Comparison of ENCODE assay signal across 8 cellular contexts in genomic region chr2:240913810-240914644, GRCh38. TPM values are rescaled to one million over a fixed set of nuclear protein-coding genes. Genes with fewer than 3 reads are reported as not detected.
A peak's percentile ranks its signal among the peaks of the same experiment; 100 is the strongest.
DNase-seq lines count a peak whose midpoint lies in the region; ATAC-seq and TF ChIP-seq lines count a peak whose summit lies in the region.

No MANE protein-coding gene starts in this region.

- no peaks in the 10 kb centered on the region for H4K20me1 ChIP-seq in OCI-LY1 (ENCODE audit: insufficient read depth, low read length)

- H3K27me3 ChIP-seq in OCI-LY1 (ENCODE audit: insufficient read depth, low read length) (no peaks in the 10 kb centered on the region), upper lobe of left lung (peaks cover 0 to 5% (median 0%) of the 10 kb centered on the region in 4 donors)

- ATAC-seq in upper lobe of left lung (ENCODE audit: low FRiP score in 2 of 2) (peak; percentile 71), HG02642 (IDR thresholded peaks at IDR 0.05; ENCODE audit: poor library complexity, unreplicated experiment) (no peak)

- intact Hi-C loops in activated T-helper 1 cell treated with anti-CD3 and anti-CD28 coated beads, Interleukin-12 subunit alpha, Interleukin-12 subunit beta, Interleukin-2, Interleukin-4 antibody, amounts not matched to agents 30 ng/mL and 10 ng/mL and 1 ng/mL, durations not matched to agents 14 hours and 24 hours and 36 hours (cut with micrococcal nuclease) = loop anchor here (5.0 kb wide), 1 partner anchor 698 kb away; no protein-coding TSS in a partner anchor

- H3K9me2 ChIP-seq in OCI-LY1 (ENCODE audit: low read depth, low read length) = no peaks in the 10 kb centered on the region

- TF ChIP-seq CTCF in OCI-LY1 (IDR thresholded peaks at IDR 0.05; ENCODE audit: low read length) (peak; percentile 93), foreskin fibroblast (IDR thresholded peaks at IDR 0.05; ENCODE audit: low read depth, low read length) (peak; percentile 89), upper lobe of left lung (IDR thresholded peaks at IDR 0.05) (peak; percentile 80 to 92 (median 85))

- no peak overlapping the region for H3K4me3 ChIP-seq in OCI-LY1 (ENCODE audit: low read depth, low read length, poor library complexity, severe bottlenecking)
- no peak overlapping the region for H3K4me3 ChIP-seq in foreskin fibroblast (ENCODE audit: low read depth in 1 of 2, low read length in 2 of 2)
- no peak overlapping the region for H3K4me3 ChIP-seq in upper lobe of left lung

- H3K27me3 Mint-ChIP-seq in activated T-helper 1 cell treated with anti-CD3 and anti-CD28 coated beads, Interleukin-12 subunit alpha, Interleukin-12 subunit beta, Interleukin-2, Interleukin-4 antibody, amounts not matched to agents 30 ng/mL and 10 ng/mL and 1 ng/mL, durations not matched to agents 14 hours and 24 hours and 36 hours (ENCODE audit: insufficient read depth) = peaks cover 13% of the 10 kb centered on the region

- 43 to 44% methylated on average over 19 to 35 of the region's 36 CpGs for WGBS in upper lobe of left lung, 2 donors

- DNase-seq in activated gamma-delta T cell treated with Interleukin-2 at 50 U/mL for 16 hours = peak; percentile 62
- no peak for DNase-seq in activated gamma-delta T cell (lab: John Stamatoyannopoulos, UW)
- peak; percentile 48 for DNase-seq in activated T-helper 1 cell treated with anti-CD3 and anti-CD28 coated beads, Interleukin-12 subunit alpha, Interleukin-12 subunit beta, Interleukin-2, Interleukin-4 antibody, amounts not matched to agents 30 ng/mL and 10 ng/mL and 1 ng/mL, durations not matched to agents 14 hours and 24 hours and 36 hours (ENCODE audit: low spot score)
- DNase-seq in foreskin fibroblast = peak; percentile 72 to 87
- DNase-seq in pons (ENCODE audit: low spot score) = peak; percentile 32
- DNase-seq in upper lobe of left lung = peak; percentile 60 to 93

- H3K4me1 Mint-ChIP-seq in activated T-helper 1 cell treated with anti-CD3 and anti-CD28 coated beads, Interleukin-12 subunit alpha, Interleukin-12 subunit beta, Interleukin-2, Interleukin-4 antibody, amounts not matched to agents 30 ng/mL and 10 ng/mL and 1 ng/mL, durations not matched to agents 14 hours and 24 hours and 36 hours (ENCODE audit: low read depth) = no peaks in the 10 kb centered on the region

- H3K36me3 Mint-ChIP-seq in activated T-helper 1 cell treated with anti-CD3 and anti-CD28 coated beads, Interleukin-12 subunit alpha, Interleukin-12 subunit beta, Interleukin-2, Interleukin-4 antibody, amounts not matched to agents 30 ng/mL and 10 ng/mL and 1 ng/mL, durations not matched to agents 14 hours and 24 hours and 36 hours (ENCODE audit: low read depth) = no peaks in the 10 kb centered on the region

- H3K36me3 ChIP-seq in OCI-LY1 (ENCODE audit: insufficient read depth, low read length) = no peaks in the 10 kb centered on the region
- no peaks in the 10 kb centered on the region for H3K36me3 ChIP-seq in upper lobe of left lung

- H3K4me2 ChIP-seq in OCI-LY1 (ENCODE audit: low read length) = no peak overlapping the region

- H2AFZ ChIP-seq in OCI-LY1 (ENCODE audit: low read length) = no peak overlapping the region

- no peak overlapping the region for H3K27ac Mint-ChIP-seq in activated T-helper 1 cell treated with anti-CD3 and anti-CD28 coated beads, Interleukin-12 subunit alpha, Interleukin-12 subunit beta, Interleukin-2, Interleukin-4 antibody, amounts not matched to agents 30 ng/mL and 10 ng/mL and 1 ng/mL, durations not matched to agents 14 hours and 24 hours and 36 hours

- no peaks in the 10 kb centered on the region for H3K9me3 ChIP-seq in OCI-LY1 (ENCODE audit: low read length)
- no peaks in the 10 kb centered on the region for H3K9me3 ChIP-seq in upper lobe of left lung

- no peak overlapping the region for H3K9ac ChIP-seq in OCI-LY1 (ENCODE audit: low read length)

- no peak overlapping the region for H3K4me3 Mint-ChIP-seq in activated T-helper 1 cell treated with anti-CD3 and anti-CD28 coated beads, Interleukin-12 subunit alpha, Interleukin-12 subunit beta, Interleukin-2, Interleukin-4 antibody, amounts not matched to agents 30 ng/mL and 10 ng/mL and 1 ng/mL, durations not matched to agents 14 hours and 24 hours and 36 hours

- no peak for TF ChIP-seq POLR2A in upper lobe of left lung (IDR thresholded peaks at IDR 0.05)

- no peaks in the 10 kb centered on the region for H3K9me3 Mint-ChIP-seq in activated T-helper 1 cell treated with anti-CD3 and anti-CD28 coated beads, Interleukin-12 subunit alpha, Interleukin-12 subunit beta, Interleukin-2, Interleukin-4 antibody, amounts not matched to agents 30 ng/mL and 10 ng/mL and 1 ng/mL, durations not matched to agents 14 hours and 24 hours and 36 hours

- H3K4me1 ChIP-seq in OCI-LY1 (ENCODE audit: insufficient read depth, low read length, severe bottlenecking) = no peaks in the 10 kb centered on the region
- H3K4me1 ChIP-seq in upper lobe of left lung = peaks cover 21 to 33% (median 26%) of the 10 kb centered on the region in 4 donors

- TF ChIP-seq EP300 in upper lobe of left lung (IDR thresholded peaks at IDR 0.05) = no peak

- no peaks in the 10 kb centered on the region for H3K79me2 ChIP-seq in OCI-LY1 (ENCODE audit: insufficient read depth, low read length)

- no peaks in the 10 kb centered on the region for H3F3A ChIP-seq in OCI-LY1 (ENCODE audit: insufficient read depth, low read length)

- H3K27ac ChIP-seq in OCI-LY1 (ENCODE audit: low read depth, low read length, poor library complexity, severe bottlenecking) (no peak overlapping the region), upper lobe of left lung (peak overlapping the region in 3 of 4 donors; percentile 33 to 69 (median 64))

RNA-seq across cellular contexts. Expression of gene CROCC2, which starts 7.9 kb away (rescaled TPM):
- total RNA-seq in activated T-helper 1 cell treated with anti-CD3 and anti-CD28 coated beads, Interleukin-12 subunit alpha, Interleukin-12 subunit beta, Interleukin-2, Interleukin-4 antibody, amounts not matched to agents 30 ng/mL and 10 ng/mL and 1 ng/mL, durations not matched to agents 14 hours and 24 hours and 36 hours = not detected in 2 replicates
- total RNA-seq in upper lobe of left lung = 10 to 100 TPM in 3 of 6 donors, 1 to 10 TPM in 2, under 1 TPM in 1; 0.23 to 17.8 (median 7.6) TPM

RNA-seq across cellular contexts. Expression of gene MAB21L4, which starts 18.1 kb away (rescaled TPM):
- not detected in 2 replicates for total RNA-seq in activated T-helper 1 cell treated with anti-CD3 and anti-CD28 coated beads, Interleukin-12 subunit alpha, Interleukin-12 subunit beta, Interleukin-2, Interleukin-4 antibody, amounts not matched to agents 30 ng/mL and 10 ng/mL and 1 ng/mL, durations not matched to agents 14 hours and 24 hours and 36 hours
- 100 to 1,000 TPM in 1 of 6 donors, 10 to 100 TPM in 5; 11.5 to 117 (median 29.0) TPM for total RNA-seq in upper lobe of left lung

RNA-seq across cellular contexts. Expression of gene AGXT, which starts 45.4 kb away (rescaled TPM):
- total RNA-seq in activated T-helper 1 cell treated with anti-CD3 and anti-CD28 coated beads, Interleukin-12 subunit alpha, Interleukin-12 subunit beta, Interleukin-2, Interleukin-4 antibody, amounts not matched to agents 30 ng/mL and 10 ng/mL and 1 ng/mL, durations not matched to agents 14 hours and 24 hours and 36 hours = not detected in 2 replicates
- total RNA-seq in upper lobe of left lung = under 1 TPM in 3 of 6 donors, not detected in 3; 0.30 to 0.46 (median 0.44) TPM

Comparison
In these comparisons a context has a peak if more than half of its experiments do, and no peak if none do; other contexts are left out.
1. RNA of gene MAB21L4, which starts 18.1 kb away (total RNA-seq): 11.5 to 117 TPM in upper lobe of left lung; not detected in activated T-helper 1 cell treated with anti-CD3 and anti-CD28 coated beads, Interleukin-12 subunit alpha, Interleukin-12 subunit beta, Interleukin-2, Interleukin-4 antibody, amounts not matched to agents 30 ng/mL and 10 ng/mL and 1 ng/mL, durations not matched to agents 14 hours and 24 hours and 36 hours; every median in the first group is over 10 times any median in the second.
2. Peak in every context shown above with its lines, with median percentiles within 50 percentile points of each other: CTCF ChIP-seq.